In the genomic region with DNA sequence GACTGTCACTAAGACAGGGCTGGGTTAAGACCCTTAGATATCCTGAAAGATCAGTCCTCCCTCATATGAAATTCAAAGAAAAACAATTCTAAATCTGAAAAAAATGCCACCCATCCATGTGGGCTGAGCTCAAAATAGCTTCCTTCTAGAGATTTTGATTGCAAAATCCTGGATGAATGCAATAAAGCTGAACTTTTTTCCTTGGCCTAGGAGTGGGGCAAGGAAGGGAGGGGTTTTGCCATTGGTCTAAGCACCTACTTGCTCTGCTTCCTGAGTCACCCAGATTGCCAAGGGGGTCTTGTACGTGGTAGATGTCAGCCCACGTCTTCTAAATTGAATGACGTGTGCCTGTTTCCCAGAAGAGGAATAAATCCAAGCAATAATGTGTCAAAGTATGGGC, we compare ENCODE assay signal across 10 cellular contexts. TPM values are rescaled to one million over a fixed set of nuclear protein-coding genes. Genes with fewer than 3 reads are reported as not detected.
DNase-seq lines count a peak whose midpoint lies in the region; ATAC-seq and TF ChIP-seq lines count a peak whose summit lies in the region.
"Had no signal": no experiment of that assay in that cellular context is flagged by ENCODE, and none has a peak within 500 bp of the region (broad histone marks: within the 10 kb centered on the region; RNA-seq: fewer than 3 reads in every experiment).

No MANE protein-coding gene starts in this region.

- WGBS in SK-N-SH (ENCODE audit: low lambda C conversion rate): 64% methylated on average over 3 of the region's 3 CpGs

- ATAC-seq in HG03469 (IDR thresholded peaks at IDR 0.05; ENCODE audit: unreplicated experiment) (no peak), GM18858 (IDR thresholded peaks at IDR 0.05; ENCODE audit: unreplicated experiment) (no peak)

- no peak overlapping the region for H2AFZ ChIP-seq in SK-N-SH (ENCODE audit: low read depth)
- peak overlapping the region; percentile 33 for H2AFZ ChIP-seq in parathyroid adenoma

- no peaks in the 10 kb centered on the region for H3K9me3 ChIP-seq in SK-N-SH
- no peaks in the 10 kb centered on the region for H3K9me3 ChIP-seq in parathyroid adenoma (ENCODE audit: control insufficient read depth, low read length)

- H3K9ac ChIP-seq in SK-N-SH (no peak overlapping the region), parathyroid adenoma (no peak overlapping the region)

- peaks cover 27% of the 10 kb centered on the region for H3K4me1 Mint-ChIP-seq in activated CD4-positive, alpha-beta T cell treated with anti-CD3 and anti-CD28 coated beads, Interleukin-2, amount 10 ng/mL, durations not matched to agents 24 days and 14 days

- H3K27ac ChIP-seq in SK-N-SH (ENCODE audit: low read depth in 2 of 2, low read length in 1 of 2) (peak overlapping the region in 1 of 2 experiments; percentile 66; a peak in 2 of 4 replicates), parathyroid adenoma (no peak overlapping the region)

- POLR2A ChIA-PET in SK-N-SH (lab: Yijun Ruan, JAX): interaction anchor here (0.7 kb wide), 1 partner anchor 70 kb away, joined by 3 read pairs; no protein-coding TSS in a partner anchor

- TF ChIP-seq EP300 in SK-N-SH (IDR thresholded peaks at IDR 0.05; ENCODE audit: borderline replicate concordance in 1 of 2, low read depth in 1 of 2, low read length in 1 of 2): no peak

- H3K9me3 Mint-ChIP-seq in activated CD4-positive, alpha-beta T cell treated with anti-CD3 and anti-CD28 coated beads, Interleukin-2, amount 10 ng/mL, durations not matched to agents 24 days and 14 days: peaks cover 5% of the 10 kb centered on the region

- no peaks in the 10 kb centered on the region for H3K27me3 ChIP-seq in SK-N-SH (ENCODE audit: insufficient read depth)
- H3K27me3 ChIP-seq in parathyroid adenoma (ENCODE audit: control insufficient read depth, insufficient read depth, low read length): no peaks in the 10 kb centered on the region

- H3K36me3 ChIP-seq in SK-N-SH (replicated peaks in 1 of 2; ENCODE audit: control insufficient read depth in 1 of 2, insufficient read depth in 2 of 2, low read length in 1 of 2) (no peaks in the 10 kb centered on the region), parathyroid adenoma (ENCODE audit: control insufficient read depth, insufficient read depth, low read length) (no peaks in the 10 kb centered on the region)

- no peak for TF ChIP-seq CTCF in SK-N-SH (IDR thresholded peaks at IDR 0.05)
- TF ChIP-seq CTCF in parathyroid adenoma (IDR thresholded peaks at IDR 0.05): no peak
- TF ChIP-seq CTCF in GM10266 (IDR thresholded peaks at IDR 0.05; ENCODE audit: control insufficient read depth, insufficient read depth, low read depth, missing control alignments): no peak

- H3K4me1 ChIP-seq in SK-N-SH (ENCODE audit: control insufficient read depth in 1 of 2, insufficient read depth in 2 of 2, low read depth in 1 of 2, low read length in 1 of 2) (peaks cover 3 to 19% of the 10 kb centered on the region in 2 experiments; a peak in 3 of 4 replicates), parathyroid adenoma (peaks cover 6% of the 10 kb centered on the region)

- CTCF ChIA-PET in SK-N-SH (lab: Yijun Ruan, JAX): interaction anchor here (0.6 to 1.3 kb wide), 2 partner anchors 11 to 41 kb away, joined by 3 read pairs; no protein-coding TSS in a partner anchor

- H3K27me3 Mint-ChIP-seq in activated CD4-positive, alpha-beta T cell treated with anti-CD3 and anti-CD28 coated beads, Interleukin-2, amount 10 ng/mL, durations not matched to agents 24 days and 14 days: peaks cover 2% of the 10 kb centered on the region

- DNase-seq in AML-193 (lab: John Stamatoyannopoulos, UW) (peak; percentile 22 to 26), SK-N-SH (no peak), fibroblast of peridontal ligament (ENCODE audit: extremely low read depth) (peak; percentile 81), GM10266 (ENCODE audit: extremely low spot score) (no peak)
- DNase-seq in activated CD4-positive, alpha-beta T cell treated with anti-CD3 and anti-CD28 coated beads, Interleukin-2, amount 10 ng/mL, durations not matched to agents 24 days and 14 days: no peak
- DNase-seq: activated CD8-positive, alpha-beta memory T cell treated with anti-CD3 and anti-CD28 coated beads, Interleukin-2, amount 50 U/mL, for 48 hours; NCI-H1417 had no signal

- no peak overlapping the region for H3K27ac Mint-ChIP-seq in activated CD4-positive, alpha-beta T cell treated with anti-CD3 and anti-CD28 coated beads, Interleukin-2, amount 10 ng/mL, durations not matched to agents 24 days and 14 days

- H4K20me1 ChIP-seq in SK-N-SH (ENCODE audit: insufficient read depth): no peaks in the 10 kb centered on the region

- no peaks in the 10 kb centered on the region for H3K36me3 Mint-ChIP-seq in activated CD4-positive, alpha-beta T cell treated with anti-CD3 and anti-CD28 coated beads, Interleukin-2, amount 10 ng/mL, durations not matched to agents 24 days and 14 days (ENCODE audit: low read depth)

- TF ChIP-seq RAD21 in SK-N-SH (IDR thresholded peaks at IDR 0.05; ENCODE audit: low read length): no peak

- H3F3A ChIP-seq in SK-N-SH (replicated peaks; ENCODE audit: insufficient read depth): peaks cover 15% of the 10 kb centered on the region

- H3K4me3 ChIP-seq in SK-N-SH (ENCODE audit: low read depth in 2 of 2, low read length in 1 of 2) (no peak overlapping the region), parathyroid adenoma (ENCODE audit: low read depth, low read length) (no peak overlapping the region)

- H3K4me3 Mint-ChIP-seq in activated CD4-positive, alpha-beta T cell treated with anti-CD3 and anti-CD28 coated beads, Interleukin-2, amount 10 ng/mL, durations not matched to agents 24 days and 14 days: no peak overlapping the region

- intact Hi-C loops in activated CD4-positive, alpha-beta T cell treated with anti-CD3 and anti-CD28 coated beads, Interleukin-2, amount 10 ng/mL, durations not matched to agents 24 days and 14 days (cut with micrococcal nuclease): no loop called here

- H3K4me2 ChIP-seq in SK-N-SH: 0 out of 2 replicates have a peak overlapping the region, but pooled peaks have one; percentile 29
- H3K4me2 ChIP-seq in parathyroid adenoma (ENCODE audit: low read length): no peak overlapping the region

- H3K79me2 ChIP-seq in SK-N-SH (ENCODE audit: insufficient read depth) (no peaks in the 10 kb centered on the region), parathyroid adenoma (no peaks in the 10 kb centered on the region)

- no peaks in the 10 kb centered on the region for H3K9me2 ChIP-seq in SK-N-SH

TF ChIP-seq in SK-N-SH, 30 proteins besides CTCF, POLR2A, EP300 and RAD21:
- TF ChIP-seq POLR2AphosphoS5 (IDR thresholded peaks at IDR 0.05; ENCODE audit: low read depth, low read length) (no peak), ELF1 (IDR thresholded peaks at IDR 0.05) (no peak)

RNA-seq across cellular contexts. Expression of a gene that starts 15.3 kb away (rescaled TPM):
- polyA plus RNA-seq in SK-N-SH (2012; rRNA removed): 18.0 and 19.5 TPM in 2 replicates
- polyA plus RNA-seq in SK-N-SH (2012; cell fraction: cytosol; rRNA removed): 12.0 and 14.6 TPM in 2 replicates
- 47.4 and 59.5 TPM in 2 replicates for polyA plus RNA-seq in SK-N-SH (2012; cell fraction: nucleus; rRNA removed)
- total RNA-seq in activated CD4-positive, alpha-beta T cell treated with anti-CD3 and anti-CD28 coated beads, Interleukin-2, amount 10 ng/mL, durations not matched to agents 24 days and 14 days: 59.9 and 61.6 TPM in 2 replicates

Comparison
In these comparisons a context has a peak if more than half of its experiments do, and no peak if none do; other contexts are left out.
1. DNase-seq: peak in AML-193 (2 of 2) and fibroblast of peridontal ligament (single experiment); none in SK-N-SH (single experiment), activated CD4-positive, alpha-beta T cell treated with anti-CD3 and anti-CD28 coated beads, Interleukin-2, amount 10 ng/mL, durations not matched to agents 24 days and 14 days (single experiment) and GM10266 (single experiment).